ENCODE assay signal across 1 cellular context in genomic region chr3:45225465-45226205, GRCh38.
TF ChIP-seq lines count a peak whose summit lies in the region.

No MANE protein-coding gene starts in this region.

TF ChIP-seq in SK-N-SH, 30 proteins besides CTCF, POLR2A, EP300 and RAD21 (continued from another document):
- TF ChIP-seq ZBTB33 (IDR thresholded peaks at IDR 0.05; ENCODE audit: borderline replicate concordance, low read depth) (no peak), ELF1 (IDR thresholded peaks at IDR 0.05) (no peak), NRF1 (IDR thresholded peaks at IDR 0.05; ENCODE audit: low read depth, low read length) (no peak), FOXJ3 (CRISPR knock-in tag; IDR thresholded peaks at IDR 0.05) (no peak), PBX3 (IDR thresholded peaks at IDR 0.05) (no peak), GABPA (IDR thresholded peaks at IDR 0.05; ENCODE audit: low read depth) (no peak), JUND (IDR thresholded peaks at IDR 0.05) (no peak), TEAD4 (IDR thresholded peaks at IDR 0.05; ENCODE audit: borderline replicate concordance, insufficient read depth) (no peak), IRF3 (IDR thresholded peaks at IDR 0.05; ENCODE audit: low read depth, low read length) (no peak), CHD2 (IDR thresholded peaks at IDR 0.05; ENCODE audit: low read length, partially characterized antibody) (no peak)
